15 cellular contexts compared by ENCODE assay signal in genomic region chr3:62312201-62312600, GRCh38.
"Had no signal": no experiment of that assay in that cellular context is flagged by ENCODE, and none has a peak within 500 bp of the region (broad histone marks: within the 10 kb centered on the region; RNA-seq: fewer than 3 reads in every experiment).

No MANE protein-coding gene starts in this region.

- H3K36me3 ChIP-seq: right atrium auricular region, thyroid gland had no signal

- H3K4me1 ChIP-seq: right atrium auricular region, thyroid gland had no signal

- H3K9me3 ChIP-seq: right atrium auricular region, thyroid gland had no signal

- H3K27me3 ChIP-seq: right atrium auricular region, thyroid gland had no signal

- H3K4me3 ChIP-seq: right atrium auricular region, skin epidermis, thyroid gland had no signal

- ATAC-seq: activated T-cell treated with anti-CD3 and anti-CD28 coated beads, Interleukin-2, amount 50 U/mL, for 72 hours; left ventricle myocardium superior; natural killer cell treated with Interleukin-12 subunit alpha and Interleukin-12 subunit beta and Interleukin-15 and Interleukin-18, amount 100 ng/mL, for 72 hours; stimulated activated naive B cell treated with anti-CD40 and anti-IgM and Interleukin-4, amounts not matched to agents 10 μg/mL and 1 μg/mL and 100 μg/mL, for 72 hours had no signal

- DNase-seq: activated CD4-positive, alpha-beta T cell treated with anti-CD3 and anti-CD28 coated beads, Interleukin-2, amount 10 ng/mL, durations not matched to agents 7 days and 5 days; activated CD8-positive, alpha-beta memory T cell treated with anti-CD3 and anti-CD28 coated beads, Interleukin-2, amount 50 U/mL, for 48 hours; activated gamma-delta T cell treated with Interleukin-2 at 50 U/mL for 16 hours; activated naive CD8-positive, alpha-beta T cell treated with anti-CD3 and anti-CD28 coated beads for 36 hours; activated T-cell treated with anti-CD3 and anti-CD28 coated beads, Interleukin-2, amount 50 U/mL, for 72 hours; dermis blood vessel endothelial cell; left ventricle myocardium superior; occipital lobe; stimulated activated CD4-positive, alpha-beta T cell treated with anti-CD3 and anti-CD28 coated beads, Interleukin-15, amount 100 ng/mL, for 24 hours; stimulated activated CD4-positive, alpha-beta T cell treated with anti-CD3 and anti-CD28 coated beads, Interleukin-4, amount 100 ng/mL, for 1 hour; stimulated activated naive B cell treated with anti-CD40 and anti-IgM and Interleukin-4, amounts not matched to agents 10 μg/mL and 1 μg/mL and 100 μg/mL, for 72 hours; thyroid gland had no signal
